In genomic region chr20:48620486-48621255, GRCh38 we compare ENCODE assay signal across 8 cellular contexts.
DNase-seq lines count a peak whose midpoint lies in the region; ATAC-seq and TF ChIP-seq lines count a peak whose summit lies in the region.

No MANE protein-coding gene starts in this region.

- H4K20me1 ChIP-seq in hepatocyte (ENCODE audit: insufficient read depth, poor library complexity, severe bottlenecking): no peaks in the 10 kb centered on the region

- peak; percentile 19 to 37 for DNase-seq in AML-193 (lab: John Stamatoyannopoulos, UW)
- DNase-seq in NCI-H187 treated with DMSO at 0.1 percent for 48 hours (lab: John Stamatoyannopoulos, UW): peak; percentile 28
- DNase-seq in T-helper 9 cell: peak; percentile 70
- peak; percentile 64 for DNase-seq in astrocyte of the cerebellum (ENCODE audit: low read depth)
- DNase-seq in hepatocyte (ENCODE audit: low spot score): peak; percentile 94
- DNase-seq in putamen (ENCODE audit: low spot score): peak; percentile 65
- DNase-seq in aorta: peak; percentile 88 to 96

- ATAC-seq in GM21619 (IDR thresholded peaks at IDR 0.05; ENCODE audit: unreplicated experiment) (peak; percentile 50), aorta (ENCODE audit: low FRiP score) (peak; percentile 94)

- H3K27me3 ChIP-seq in hepatocyte: no peaks in the 10 kb centered on the region
- H3K27me3 ChIP-seq in aorta (ENCODE audit: control insufficient read depth in 1 of 2, insufficient read depth in 2 of 2, low read length in 1 of 2): no peaks in the 10 kb centered on the region

- H3K4me3 ChIP-seq in astrocyte of the cerebellum (ENCODE audit: low read depth, low read length) (peak overlapping the region; percentile 17), hepatocyte (peak overlapping the region; percentile 15), aorta (ENCODE audit: low read length in 2 of 2) (no peak overlapping the region)

- no peaks in the 10 kb centered on the region for H3K9me2 ChIP-seq in hepatocyte (replicated peaks; ENCODE audit: insufficient read depth)

- H3K4me2 ChIP-seq in hepatocyte: peak overlapping the region; percentile 83

- peaks cover 8% of the 10 kb centered on the region for H3K4me1 ChIP-seq in hepatocyte (ENCODE audit: insufficient read depth)
- H3K4me1 ChIP-seq in aorta (ENCODE audit: control insufficient read depth in 1 of 2, insufficient read depth in 2 of 2, low read length in 2 of 2): no peaks in the 10 kb centered on the region

- H3K36me3 ChIP-seq in hepatocyte (replicated peaks; ENCODE audit: insufficient read depth, low read depth) (no peaks in the 10 kb centered on the region), aorta (ENCODE audit: control insufficient read depth in 1 of 2, insufficient read depth in 2 of 2, low read length in 1 of 2) (no peaks in the 10 kb centered on the region)

- no peak overlapping the region for H3K27ac ChIP-seq in hepatocyte
- no peak overlapping the region for H3K27ac ChIP-seq in aorta (ENCODE audit: low read depth in 1 of 2, low read length in 2 of 2)

- 5% methylated on average over 24 of the region's 24 CpGs for WGBS in hepatocyte (ENCODE audit: low lambda C conversion rate, missing lambda C conversion rate)
- WGBS in aorta, 2 donors: 1% methylated on average over 24 of the region's 24 CpGs

- no peaks in the 10 kb centered on the region for H3K79me2 ChIP-seq in hepatocyte

- TF ChIP-seq CTCF in astrocyte of the cerebellum (IDR thresholded peaks at IDR 0.05; ENCODE audit: low read depth, low read length, missing control alignments) (peak; percentile 95), hepatocyte (IDR thresholded peaks at IDR 0.05; ENCODE audit: poor library complexity) (peak; percentile 94)

- in situ Hi-C loops in astrocyte of the cerebellum (cut with HindIII; ENCODE audit: low sequenced_read_pairs): loop anchor here (5.0 kb wide), 2 partner anchors 323 to 943 kb away; no protein-coding TSS in a partner anchor

- H3K9me3 ChIP-seq in hepatocyte (ENCODE audit: low read depth) (no peaks in the 10 kb centered on the region), aorta (ENCODE audit: control insufficient read depth, low read length) (no peaks in the 10 kb centered on the region)

- intact Hi-C loops in aorta (cut with DNase I): loop anchor here (1.0 to 10.0 kb wide), 7 partner anchors 833 to 1416 kb away; partner anchors contain the start of gene SULF2 (in 1 of the 2)

- H2AFZ ChIP-seq in hepatocyte: peak overlapping the region; percentile 31

Comparison
In these comparisons a context has a peak if more than half of its experiments do, and no peak if none do; other contexts are left out.
1. DNase-seq: peak in every context shown above with its lines; median percentile 94 in hepatocyte; 92 in aorta; 70 in T-helper 9 cell; 65 in putamen; 64 in astrocyte of the cerebellum; 28 in AML-193; 28 in NCI-H187 treated with DMSO at 0.1 percent for 48 hours.
2. H3K4me3 ChIP-seq: peak in astrocyte of the cerebellum (single experiment) and hepatocyte (single experiment); none in aorta (0 of 2).